ENCODE assay signal across 17 cellular contexts in genomic region chr10:71555087-71555728, GRCh38.
"Had no signal": no experiment of that assay in that cellular context is flagged by ENCODE, and none has a peak within 500 bp of the region (broad histone marks: within the 10 kb centered on the region; RNA-seq: fewer than 3 reads in every experiment).

No MANE protein-coding gene starts in this region.

- H3K4me1 Mint-ChIP-seq: central memory CD8-positive, alpha-beta T cell; immature natural killer cell had no signal

- H3K27ac Mint-ChIP-seq: immature natural killer cell; natural killer cell treated with Interleukin-12 subunit alpha and Interleukin-12 subunit beta and Interleukin-15 and Interleukin-18, amount 100 ng/mL, for 72 hours had no signal

- H3K4me1 ChIP-seq: gastrocnemius medialis, psoas muscle, sigmoid colon, stomach, transverse colon had no signal

- H3K9me3 Mint-ChIP-seq: central memory CD8-positive, alpha-beta T cell; immature natural killer cell; natural killer cell treated with Interleukin-12 subunit alpha and Interleukin-12 subunit beta and Interleukin-15 and Interleukin-18, amount 100 ng/mL, for 72 hours had no signal

- H3K27ac ChIP-seq: gastrocnemius medialis, psoas muscle, sigmoid colon, skin epidermis, stomach, thoracic aorta, transverse colon had no signal

- H3K36me3 Mint-ChIP-seq: immature natural killer cell; natural killer cell treated with Interleukin-12 subunit alpha and Interleukin-12 subunit beta and Interleukin-15 and Interleukin-18, amount 100 ng/mL, for 72 hours had no signal

- H3K27me3 ChIP-seq: gastrocnemius medialis, sigmoid colon, transverse colon had no signal

- H3K4me3 ChIP-seq: gastrocnemius medialis, psoas muscle, sigmoid colon, skin epidermis, stomach, thoracic aorta, transverse colon had no signal

- ATAC-seq: esophagus mucosa, gastrocnemius medialis, psoas muscle had no signal

- H3K36me3 ChIP-seq: gastrocnemius medialis, sigmoid colon, stomach, thoracic aorta, transverse colon had no signal

- H3K9me3 ChIP-seq: gastrocnemius medialis, psoas muscle, sigmoid colon, stomach, thoracic aorta, transverse colon had no signal

- H3K4me3 Mint-ChIP-seq: central memory CD8-positive, alpha-beta T cell; immature natural killer cell; natural killer cell treated with Interleukin-12 subunit alpha and Interleukin-12 subunit beta and Interleukin-15 and Interleukin-18, amount 100 ng/mL, for 72 hours had no signal

- DNase-seq: cortex of kidney; effector memory CD4-positive, alpha-beta T cell; gastrocnemius medialis; immature natural killer cell; psoas muscle; retina; sigmoid colon; stimulated activated CD4-positive, alpha-beta T cell treated with anti-CD3 and anti-CD28 coated beads, Interleukin-12 subunit alpha, Interleukin-12 subunit beta, amount 100 ng/mL, for 4 hours; stimulated activated naive CD4-positive, alpha-beta T cell; stomach; substantia nigra; transverse colon had no signal
